Comparison of ENCODE assay signal across 36 cellular contexts in genomic region chr19:15671237-15671636, GRCh38. TPM values are rescaled to one million over a fixed set of nuclear protein-coding genes. Genes with fewer than 3 reads are reported as not detected.
"Had no signal": no experiment of that assay in that cellular context is flagged by ENCODE, and none has a peak within 500 bp of the region (broad histone marks: within the 10 kb centered on the region; RNA-seq: fewer than 3 reads in every experiment).

No MANE protein-coding gene starts in this region.

- H3K4me3 ChIP-seq: ascending aorta, breast epithelium, cardiac muscle cell, colonic mucosa, esophagus squamous epithelium, gastroesophageal sphincter, heart right ventricle had no signal

- H3K27ac ChIP-seq: ascending aorta, breast epithelium, cardiac muscle cell, epithelial cell of prostate, WERI-Rb-1 had no signal

- H3K36me3 ChIP-seq: ascending aorta, breast epithelium, cardiac muscle cell, colonic mucosa, esophagus squamous epithelium, gastroesophageal sphincter, heart right ventricle, WERI-Rb-1 had no signal

- ATAC-seq: activated CD4-positive, alpha-beta T cell treated with anti-CD3 and anti-CD28 coated beads for 36 hours; activated naive CD4-positive, alpha-beta T cell treated with anti-CD3 and anti-CD28 coated beads, Interleukin-2, amount 50 U/mL, for 72 hours; activated T-cell treated with anti-CD3 and anti-CD28 coated beads, Interleukin-2, amount 50 U/mL, for 72 hours; gastroesophageal sphincter; heart right ventricle; T-helper 17 cell had no signal

- DNase-seq: activated B cell treated with CpG ODN at 0.5 μM for 24 hours; activated CD4-positive, alpha-beta memory T cell treated with anti-CD3 and anti-CD28 coated beads, Interleukin-2, amount 10 ng/mL, durations not matched to agents 7 days and 5 days; activated CD4-positive, alpha-beta T cell treated with anti-CD3 and anti-CD28 coated beads for 36 hours; activated CD4-positive, CD25-positive, alpha-beta regulatory T cell treated with anti-CD3 and anti-CD28 coated beads, Interleukin-2, amount 50 U/mL, for 72 hours; activated CD8-positive, alpha-beta memory T cell treated with anti-CD3 and anti-CD28 coated beads, Interleukin-2, amount 50 U/mL, for 48 hours; activated gamma-delta T cell; activated naive CD4-positive, alpha-beta T cell; activated naive CD4-positive, alpha-beta T cell treated with anti-CD3 and anti-CD28 coated beads, Interleukin-2, amount 10 ng/mL, durations not matched to agents 7 days and 5 days; activated naive CD8-positive, alpha-beta T cell treated with anti-CD3 and anti-CD28 coated beads, Interleukin-2, amount 10 ng/mL, durations not matched to agents 7 days and 5 days; activated T-cell treated with anti-CD3 and anti-CD28 coated beads for 4 hours; activated T-cell treated with anti-CD3 and anti-CD28 coated beads, Interleukin-2, amount 50 U/mL, for 24 hours; activated T-cell treated with anti-CD3 and anti-CD28 coated beads, Interleukin-2, amount 50 U/mL, for 72 hours; central memory CD4-positive, alpha-beta T cell; cerebellar nuclear complex; colonic mucosa; effector CD8-positive, alpha-beta T cell; esophagus squamous epithelium; foreskin melanocyte; heart right ventricle; T-helper 17 cell; T1000; WERI-Rb-1 had no signal

- FAIRE-seq: endometrium, endothelial cell of umbilical vein had no signal

- H3K9me3 ChIP-seq: ascending aorta, breast epithelium, colonic mucosa, esophagus squamous epithelium, gastroesophageal sphincter, heart right ventricle had no signal

- H3K4me1 ChIP-seq: ascending aorta, breast epithelium had no signal

- H3K27me3 ChIP-seq: ascending aorta, cardiac muscle cell, colonic mucosa had no signal

RNA-seq across cellular contexts. Expression of gene CYP4F12, which starts 1.6 kb away (rescaled TPM):
- total RNA-seq: activated B cell treated with CpG ODN at 0.5 μM for 24 hours; activated CD4-positive, alpha-beta memory T cell treated with anti-CD3 and anti-CD28 coated beads, Interleukin-2, amount 10 ng/mL, durations not matched to agents 7 days and 5 days; activated CD4-positive, alpha-beta T cell treated with anti-CD3 and anti-CD28 coated beads for 36 hours; activated CD4-positive, alpha-beta T cell treated with anti-CD3 and anti-CD28 coated beads, Interleukin-2, amount 10 ng/mL, durations not matched to agents 24 days and 14 days; cardiac muscle cell; dermis microvascular lymphatic vessel endothelial cell; endothelial cell of umbilical vein; fibroblast of lung; fibroblast of villous mesenchyme; glomerular endothelial cell had no signal
- polyA plus RNA-seq: cardiac muscle cell, endothelial cell of umbilical vein, fibroblast of lung had no signal

RNA-seq across cellular contexts. Expression of gene CYP4F3, which starts 30.5 kb away (rescaled TPM):
- total RNA-seq: activated B cell treated with CpG ODN at 0.5 μM for 24 hours; activated CD4-positive, alpha-beta T cell treated with anti-CD3 and anti-CD28 coated beads, Interleukin-2, amount 10 ng/mL, durations not matched to agents 24 days and 14 days; activated naive CD8-positive, alpha-beta T cell treated with anti-CD3 and anti-CD28 coated beads, Interleukin-2, amount 10 ng/mL, durations not matched to agents 7 days and 5 days; ascending aorta; cardiac muscle cell; dermis microvascular lymphatic vessel endothelial cell; endothelial cell of umbilical vein; fibroblast of lung; fibroblast of villous mesenchyme; glomerular endothelial cell had no signal
- polyA plus RNA-seq: cardiac muscle cell, endothelial cell of umbilical vein, fibroblast of lung had no signal

RNA-seq across cellular contexts. Expression of gene CYP4F8, which starts 56.2 kb away (rescaled TPM):
- total RNA-seq: activated B cell treated with CpG ODN at 0.5 μM for 24 hours; activated CD4-positive, alpha-beta memory T cell treated with anti-CD3 and anti-CD28 coated beads, Interleukin-2, amount 10 ng/mL, durations not matched to agents 7 days and 5 days; activated CD4-positive, alpha-beta T cell treated with anti-CD3 and anti-CD28 coated beads for 36 hours; activated CD4-positive, alpha-beta T cell treated with anti-CD3 and anti-CD28 coated beads, Interleukin-2, amount 10 ng/mL, durations not matched to agents 24 days and 14 days; activated naive CD4-positive, alpha-beta T cell treated with anti-CD3 and anti-CD28 coated beads, Interleukin-2, amount 50 U/mL, for 72 hours; activated naive CD8-positive, alpha-beta T cell treated with anti-CD3 and anti-CD28 coated beads, Interleukin-2, amount 10 ng/mL, durations not matched to agents 7 days and 5 days; activated T-cell treated with anti-CD3 and anti-CD28 coated beads, Interleukin-2, amount 50 U/mL, for 72 hours; ascending aorta; cardiac muscle cell; colonic mucosa; dermis microvascular lymphatic vessel endothelial cell; endothelial cell of umbilical vein; esophagus squamous epithelium; fibroblast of lung; fibroblast of villous mesenchyme; gastroesophageal sphincter; glomerular endothelial cell; heart right ventricle; T-helper 17 cell had no signal
- polyA plus RNA-seq: cardiac muscle cell, endothelial cell of umbilical vein, fibroblast of lung, heart right ventricle had no signal

RNA-seq across cellular contexts. Expression of gene OR10H2, which starts 56.6 kb away (rescaled TPM):
- total RNA-seq: activated B cell treated with CpG ODN at 0.5 μM for 24 hours; activated CD4-positive, alpha-beta memory T cell treated with anti-CD3 and anti-CD28 coated beads, Interleukin-2, amount 10 ng/mL, durations not matched to agents 7 days and 5 days; activated CD4-positive, alpha-beta T cell treated with anti-CD3 and anti-CD28 coated beads for 36 hours; activated CD4-positive, alpha-beta T cell treated with anti-CD3 and anti-CD28 coated beads, Interleukin-2, amount 10 ng/mL, durations not matched to agents 24 days and 14 days; activated naive CD4-positive, alpha-beta T cell treated with anti-CD3 and anti-CD28 coated beads, Interleukin-2, amount 50 U/mL, for 72 hours; activated naive CD8-positive, alpha-beta T cell treated with anti-CD3 and anti-CD28 coated beads, Interleukin-2, amount 10 ng/mL, durations not matched to agents 7 days and 5 days; activated T-cell treated with anti-CD3 and anti-CD28 coated beads, Interleukin-2, amount 50 U/mL, for 72 hours; ascending aorta; breast epithelium; cardiac muscle cell; colonic mucosa; dermis microvascular lymphatic vessel endothelial cell; endothelial cell of umbilical vein; esophagus squamous epithelium; fibroblast of lung; fibroblast of villous mesenchyme; gastroesophageal sphincter; glomerular endothelial cell; heart right ventricle; T-helper 17 cell had no signal
- polyA plus RNA-seq: cardiac muscle cell, endothelial cell of umbilical vein, esophagus, fibroblast of lung, heart right ventricle had no signal
